8 cellular contexts compared by ENCODE assay signal in genomic region chrX:45758738-45759397, GRCh38.
A peak's percentile ranks its signal among the peaks of the same experiment; 100 is the strongest.
DNase-seq lines count a peak whose midpoint lies in the region; ATAC-seq and TF ChIP-seq lines count a peak whose summit lies in the region.

No MANE protein-coding gene starts in this region.

- H3K4me2 ChIP-seq in GM23338 = no peak overlapping the region

- no peaks in the 10 kb centered on the region for H3K27me3 ChIP-seq in GM23338 (ENCODE audit: insufficient read depth)

- H3K9me3 Mint-ChIP-seq in activated CD4-positive, alpha-beta T cell treated with anti-CD3 and anti-CD28 coated beads for 36 hours (ENCODE audit: low read depth) = no peaks in the 10 kb centered on the region
- H3K9me3 Mint-ChIP-seq in GM23338 = no peaks in the 10 kb centered on the region

- no peaks in the 10 kb centered on the region for H3F3A ChIP-seq in GM23338 (replicated peaks; ENCODE audit: low read depth)

- H3K36me3 ChIP-seq in GM23338 (ENCODE audit: insufficient read depth) = no peaks in the 10 kb centered on the region

- H3K79me2 ChIP-seq in GM23338 (replicated peaks; ENCODE audit: insufficient read depth) = peaks cover 95% of the 10 kb centered on the region

- peaks cover 6% of the 10 kb centered on the region; the same call in 1 of the 2 replicates for H3K4me1 ChIP-seq in GM23338 (ENCODE audit: insufficient read depth)

- no peak overlapping the region for H3K27ac ChIP-seq in GM23338 (ENCODE audit: low read depth)

- peak overlapping the region; percentile 57 for H3K4me3 Mint-ChIP-seq in activated CD4-positive, alpha-beta T cell treated with anti-CD3 and anti-CD28 coated beads for 36 hours
- H3K4me3 Mint-ChIP-seq in GM23338 = no peak overlapping the region

- no peak overlapping the region for H2AFZ ChIP-seq in GM23338

- CTCF ChIA-PET in activated CD4-positive, alpha-beta T cell treated with anti-CD3 and anti-CD28 coated beads for 36 hours (lab: Charles Lee) = interaction anchor here (0.7 to 1.7 kb wide), 4 partner anchors 44 to 59 kb away, joined by 3 to 5 read pairs (median 3); no protein-coding TSS in a partner anchor
- CTCF ChIA-PET in GM10248 (lab: Yijun Ruan, JAX) = interaction anchor here (1.0 kb wide), 1 partner anchor 12 kb away, joined by 3 read pairs; no protein-coding TSS in a partner anchor

- H4K20me1 ChIP-seq in GM23338 (replicated peaks; ENCODE audit: insufficient read depth) = peaks cover 3% of the 10 kb centered on the region; the same call in 1 of the 2 replicates

- H3K27me3 Mint-ChIP-seq in activated CD4-positive, alpha-beta T cell treated with anti-CD3 and anti-CD28 coated beads for 36 hours = no peaks in the 10 kb centered on the region
- H3K27me3 Mint-ChIP-seq in GM23338 (ENCODE audit: insufficient read depth, low read depth, poor library complexity) = peaks cover 4% of the 10 kb centered on the region

- H3K4me3 ChIP-seq in fibroblast of mammary gland (ENCODE audit: control insufficient read depth, low read depth, low read length) (no peak overlapping the region), GM23338 (no peak overlapping the region)

- intact Hi-C loops in activated CD4-positive, alpha-beta T cell treated with anti-CD3 and anti-CD28 coated beads for 36 hours (cut with DNase I, micrococcal nuclease) = loop anchor here (1.0 to 5.0 kb wide), 7 partner anchors 8 to 242 kb away; no protein-coding TSS in a partner anchor
- intact Hi-C loops in posterior vena cava (cut with DNase I) = no loop called here

- TF ChIP-seq CTCF in fibroblast of mammary gland (conservative IDR thresholded peaks at IDR 0.05; ENCODE audit: control insufficient read depth, insufficient read depth, low read depth, low read length) (no peak), GM10248 (IDR thresholded peaks at IDR 0.05; ENCODE audit: control extremely low read depth, extremely low read depth, low read depth, missing control alignments) (no peak), GM23338 (conservative IDR thresholded peaks at IDR 0.05; ENCODE audit: low read depth in 2 of 2) (no peak)

- H3K27ac Mint-ChIP-seq in activated CD4-positive, alpha-beta T cell treated with anti-CD3 and anti-CD28 coated beads for 36 hours = peak overlapping the region; percentile 90
- no peak overlapping the region for H3K27ac Mint-ChIP-seq in GM23338

- H3K9me2 ChIP-seq in GM23338 (ENCODE audit: insufficient read depth) = no peaks in the 10 kb centered on the region

- peaks cover 63% of the 10 kb centered on the region for H3K36me3 Mint-ChIP-seq in activated CD4-positive, alpha-beta T cell treated with anti-CD3 and anti-CD28 coated beads for 36 hours (ENCODE audit: low read depth)
- H3K36me3 Mint-ChIP-seq in GM23338 (ENCODE audit: low read depth) = peaks cover 42% of the 10 kb centered on the region

- POLR2A ChIA-PET in activated CD4-positive, alpha-beta T cell treated with anti-CD3 and anti-CD28 coated beads for 36 hours (lab: Charles Lee) = interaction anchor here (1.0 to 1.8 kb wide), 8 partner anchors 8 to 138 kb away, joined by 3 to 16 read pairs (median 4); no protein-coding TSS in a partner anchor
- POLR2A ChIA-PET in GM10248 (lab: Yijun Ruan, JAX) = interaction anchor here (1.0 kb wide), 1 partner anchor 11 kb away, joined by 4 read pairs; no protein-coding TSS in a partner anchor

- peak; percentile 37 for ATAC-seq in activated CD4-positive, alpha-beta T cell treated with anti-CD3 and anti-CD28 coated beads for 36 hours
- peak; percentile 63 for ATAC-seq in HG02884 (IDR thresholded peaks at IDR 0.05; ENCODE audit: unreplicated experiment)
- no peak for ATAC-seq in GM23338

- DNase-seq in activated CD4-positive, alpha-beta T cell treated with anti-CD3 and anti-CD28 coated beads for 36 hours = peak; percentile 53
- no peak for DNase-seq in activated CD4-positive, alpha-beta T cell treated with anti-CD3 and anti-CD28 coated beads for 1 hour
- DNase-seq in RPMI7951 (ENCODE audit: low read depth) (peak; percentile 73), fibroblast of mammary gland (ENCODE audit: low read depth) (peak; percentile 66), GM10248 (ENCODE audit: extremely low spot score) (no peak), posterior vena cava (ENCODE audit: low spot score) (no peak), GM23338 (ENCODE audit: low spot score) (no peak)

- H3K4me1 Mint-ChIP-seq in activated CD4-positive, alpha-beta T cell treated with anti-CD3 and anti-CD28 coated beads for 36 hours = peaks cover 77% of the 10 kb centered on the region
- H3K4me1 Mint-ChIP-seq in GM23338 = peaks cover 40% of the 10 kb centered on the region; the same call in 2 of the 3 replicates

TF ChIP-seq in GM23338, 12 proteins besides CTCF, POLR2A, EP300 and RAD21 (continues in another document):
- TF ChIP-seq EZH2 (IDR thresholded peaks at IDR 0.05; ENCODE audit: low read depth, unreplicated experiment) (no peak), JUNB (IDR thresholded peaks at IDR 0.05; ENCODE audit: unreplicated experiment) (no peak), ZNF114 (CRISPR knock-in tag; IDR thresholded peaks at IDR 0.05) (no peak), POLR2AphosphoS5 (IDR thresholded peaks at IDR 0.05; ENCODE audit: low read depth) (no peak), EZH2phosphoT487 (IDR thresholded peaks at IDR 0.05; ENCODE audit: unreplicated experiment) (no peak), NANOG (IDR thresholded peaks at IDR 0.05; ENCODE audit: borderline replicate concordance) (no peak), STAT1 (IDR thresholded peaks at IDR 0.05; ENCODE audit: unreplicated experiment) (no peak), ETS1 (IDR thresholded peaks at IDR 0.05) (no peak), ZNF331 (CRISPR knock-in tag; IDR thresholded peaks at IDR 0.05; ENCODE audit: low read depth) (no peak)
- TF ChIP-seq, protein P1, sequence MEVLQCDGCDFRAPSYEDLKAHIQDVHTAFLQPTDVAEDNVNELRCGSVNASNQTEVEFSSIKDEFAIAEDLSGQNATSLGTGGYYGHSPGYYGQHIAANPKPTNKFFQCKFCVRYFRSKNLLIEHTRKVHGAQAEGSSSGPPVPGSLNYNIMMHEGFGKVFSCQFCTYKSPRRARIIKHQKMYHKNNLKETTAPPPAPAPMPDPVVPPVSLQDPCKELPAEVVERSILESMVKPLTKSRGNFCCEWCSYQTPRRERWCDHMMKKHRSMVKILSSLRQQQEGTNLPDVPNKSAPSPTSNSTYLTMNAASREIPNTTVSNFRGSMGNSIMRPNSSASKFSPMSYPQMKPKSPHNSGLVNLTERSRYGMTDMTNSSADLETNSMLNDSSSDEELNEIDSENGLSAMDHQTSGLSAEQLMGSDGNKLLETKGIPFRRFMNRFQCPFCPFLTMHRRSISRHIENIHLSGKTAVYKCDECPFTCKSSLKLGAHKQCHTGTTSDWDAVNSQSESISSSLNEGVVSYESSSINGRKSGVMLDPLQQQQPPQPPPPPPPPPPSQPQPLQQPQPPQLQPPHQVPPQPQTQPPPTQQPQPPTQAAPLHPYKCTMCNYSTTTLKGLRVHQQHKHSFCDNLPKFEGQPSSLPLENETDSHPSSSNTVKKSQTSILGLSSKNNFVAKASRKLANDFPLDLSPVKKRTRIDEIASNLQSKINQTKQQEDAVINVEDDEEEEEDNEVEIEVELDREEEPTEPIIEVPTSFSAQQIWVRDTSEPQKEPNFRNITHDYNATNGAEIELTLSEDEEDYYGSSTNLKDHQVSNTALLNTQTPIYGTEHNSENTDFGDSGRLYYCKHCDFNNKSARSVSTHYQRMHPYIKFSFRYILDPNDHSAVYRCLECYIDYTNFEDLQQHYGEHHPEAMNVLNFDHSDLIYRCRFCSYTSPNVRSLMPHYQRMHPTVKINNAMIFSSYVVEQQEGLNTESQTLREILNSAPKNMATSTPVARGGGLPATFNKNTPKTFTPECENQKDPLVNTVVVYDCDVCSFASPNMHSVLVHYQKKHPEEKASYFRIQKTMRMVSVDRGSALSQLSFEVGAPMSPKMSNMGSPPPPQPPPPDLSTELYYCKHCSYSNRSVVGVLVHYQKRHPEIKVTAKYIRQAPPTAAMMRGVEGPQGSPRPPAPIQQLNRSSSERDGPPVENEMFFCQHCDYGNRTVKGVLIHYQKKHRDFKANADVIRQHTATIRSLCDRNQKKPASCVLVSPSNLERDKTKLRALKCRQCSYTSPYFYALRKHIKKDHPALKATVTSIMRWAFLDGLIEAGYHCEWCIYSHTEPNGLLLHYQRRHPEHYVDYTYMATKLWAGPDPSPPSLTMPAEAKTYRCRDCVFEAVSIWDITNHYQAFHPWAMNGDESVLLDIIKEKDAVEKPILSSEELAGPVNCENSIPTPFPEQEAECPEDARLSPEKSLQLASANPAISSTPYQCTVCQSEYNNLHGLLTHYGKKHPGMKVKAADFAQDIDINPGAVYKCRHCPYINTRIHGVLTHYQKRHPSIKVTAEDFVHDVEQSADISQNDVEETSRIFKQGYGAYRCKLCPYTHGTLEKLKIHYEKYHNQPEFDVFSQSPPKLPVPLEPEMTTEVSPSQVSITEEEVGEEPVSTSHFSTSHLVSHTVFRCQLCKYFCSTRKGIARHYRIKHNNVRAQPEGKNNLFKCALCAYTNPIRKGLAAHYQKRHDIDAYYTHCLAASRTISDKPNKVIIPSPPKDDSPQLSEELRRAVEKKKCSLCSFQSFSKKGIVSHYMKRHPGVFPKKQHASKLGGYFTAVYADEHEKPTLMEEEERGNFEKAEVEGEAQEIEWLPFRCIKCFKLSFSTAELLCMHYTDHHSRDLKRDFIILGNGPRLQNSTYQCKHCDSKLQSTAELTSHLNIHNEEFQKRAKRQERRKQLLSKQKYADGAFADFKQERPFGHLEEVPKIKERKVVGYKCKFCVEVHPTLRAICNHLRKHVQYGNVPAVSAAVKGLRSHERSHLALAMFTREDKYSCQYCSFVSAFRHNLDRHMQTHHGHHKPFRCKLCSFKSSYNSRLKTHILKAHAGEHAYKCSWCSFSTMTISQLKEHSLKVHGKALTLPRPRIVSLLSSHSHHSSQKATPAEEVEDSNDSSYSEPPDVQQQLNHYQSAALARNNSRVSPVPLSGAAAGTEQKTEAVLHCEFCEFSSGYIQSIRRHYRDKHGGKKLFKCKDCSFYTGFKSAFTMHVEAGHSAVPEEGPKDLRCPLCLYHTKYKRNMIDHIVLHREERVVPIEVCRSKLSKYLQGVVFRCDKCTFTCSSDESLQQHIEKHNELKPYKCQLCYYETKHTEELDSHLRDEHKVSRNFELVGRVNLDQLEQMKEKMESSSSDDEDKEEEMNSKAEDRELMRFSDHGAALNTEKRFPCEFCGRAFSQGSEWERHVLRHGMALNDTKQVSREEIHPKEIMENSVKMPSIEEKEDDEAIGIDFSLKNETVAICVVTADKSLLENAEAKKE (CRISPR knock-in tag; IDR thresholded peaks at IDR 0.05) = no peak

Comparison
In these comparisons a context has a peak if more than half of its experiments do, and no peak if none do; other contexts are left out.
1. DNase-seq: peak in activated CD4-positive, alpha-beta T cell treated with anti-CD3 and anti-CD28 coated beads for 36 hours (single experiment), RPMI7951 (single experiment) and fibroblast of mammary gland (single experiment); none in activated CD4-positive, alpha-beta T cell treated with anti-CD3 and anti-CD28 coated beads for 1 hour (single experiment), GM10248 (single experiment), posterior vena cava (single experiment) and GM23338 (single experiment).
2. intact Hi-C loops: an anchor here in activated CD4-positive, alpha-beta T cell treated with anti-CD3 and anti-CD28 coated beads for 36 hours (1.0 to 5.0 kb wide); none called in posterior vena cava.